Comparison of ENCODE assay signal across 19 cellular contexts in genomic region chr4:141614878-141615586, GRCh38.
DNase-seq lines count a peak whose midpoint lies in the region; ATAC-seq lines count a peak whose summit lies in the region.
"Had no signal": no experiment of that assay in that cellular context is flagged by ENCODE, and none has a peak within 500 bp of the region (broad histone marks: within the 10 kb centered on the region; RNA-seq: fewer than 3 reads in every experiment).

No MANE protein-coding gene starts in this region.

- no peaks in the 10 kb centered on the region for H3K4me1 Mint-ChIP-seq in stimulated activated effector memory CD8-positive, alpha-beta T cell treated with anti-CD3 and anti-CD28 coated beads, Interleukin-12 subunit alpha, Interleukin-12 subunit beta, amount 100 ng/mL, for 72 hours

- no peaks in the 10 kb centered on the region for H3K36me3 Mint-ChIP-seq in stimulated activated effector memory CD8-positive, alpha-beta T cell treated with anti-CD3 and anti-CD28 coated beads, Interleukin-12 subunit alpha, Interleukin-12 subunit beta, amount 100 ng/mL, for 72 hours

- H3K4me3 Mint-ChIP-seq in stimulated activated effector memory CD8-positive, alpha-beta T cell treated with anti-CD3 and anti-CD28 coated beads, Interleukin-12 subunit alpha, Interleukin-12 subunit beta, amount 100 ng/mL, for 72 hours = no peak overlapping the region
- H3K4me3 Mint-ChIP-seq: activated T-cell treated with anti-CD3 and anti-CD28 coated beads, Interleukin-2, amount 50 U/mL, for 72 hours; endodermal cell; naive B cell had no signal

- H3K9me3 Mint-ChIP-seq in stimulated activated effector memory CD8-positive, alpha-beta T cell treated with anti-CD3 and anti-CD28 coated beads, Interleukin-12 subunit alpha, Interleukin-12 subunit beta, amount 100 ng/mL, for 72 hours = peaks cover 4% of the 10 kb centered on the region

- peak; percentile 37 for DNase-seq in RPMI8226
- DNase-seq in stimulated activated effector memory CD8-positive, alpha-beta T cell treated with anti-CD3 and anti-CD28 coated beads, Interleukin-12 subunit alpha, Interleukin-12 subunit beta, amount 100 ng/mL, for 72 hours (ENCODE audit: low spot score in 2 of 2) = no peak
- DNase-seq in NCI-H1092 treated with DMSO at 0.1 percent for 48 hours (lab: John Stamatoyannopoulos, UW) = no peak
- no peak for DNase-seq in NCI-H2029 treated with DMSO at 0.1 percent for 48 hours (lab: John Stamatoyannopoulos, UW)
- DNase-seq in activated CD8-positive, alpha-beta memory T cell treated with anti-CD3 and anti-CD28 coated beads, Interleukin-2, amount 50 U/mL, for 48 hours = no peak
- DNase-seq: activated CD4-positive, alpha-beta T cell treated with anti-CD3 and anti-CD28 coated beads for 1 hour; activated CD8-positive, alpha-beta memory T cell treated with anti-CD3 and anti-CD28 coated beads for 24 hours; activated T-cell treated with anti-CD3 and anti-CD28 coated beads, Interleukin-2, amount 50 U/mL, for 72 hours; endodermal cell; IMR-90; mammary epithelial cell; MV-4-11; naive B cell; NCI-H2029; sigmoid colon; stimulated activated naive CD4-positive, alpha-beta T cell had no signal

- peak; percentile 77 for ATAC-seq in GM18868 (IDR thresholded peaks at IDR 0.05; ENCODE audit: unreplicated experiment)
- ATAC-seq in HG02588 (IDR thresholded peaks at IDR 0.05; ENCODE audit: unreplicated experiment) = peak; percentile 77
- ATAC-seq in stimulated activated effector memory CD8-positive, alpha-beta T cell treated with anti-CD3 and anti-CD28 coated beads, Interleukin-12 subunit alpha, Interleukin-12 subunit beta, amount 100 ng/mL, for 72 hours = peak; percentile 11
- ATAC-seq: activated naive CD4-positive, alpha-beta T cell treated with anti-CD3 and anti-CD28 coated beads, Interleukin-2, amount 50 U/mL, for 72 hours; activated T-cell treated with anti-CD3 and anti-CD28 coated beads, Interleukin-2, amount 50 U/mL, for 72 hours had no signal

- H3K27ac Mint-ChIP-seq in stimulated activated effector memory CD8-positive, alpha-beta T cell treated with anti-CD3 and anti-CD28 coated beads, Interleukin-12 subunit alpha, Interleukin-12 subunit beta, amount 100 ng/mL, for 72 hours = no peak overlapping the region
- H3K27ac Mint-ChIP-seq: activated naive CD4-positive, alpha-beta T cell treated with anti-CD3 and anti-CD28 coated beads, Interleukin-2, amount 50 U/mL, for 72 hours; activated T-cell treated with anti-CD3 and anti-CD28 coated beads, Interleukin-2, amount 50 U/mL, for 72 hours; endodermal cell; naive B cell had no signal

Comparison
In these comparisons a context has a peak if more than half of its experiments do, and no peak if none do; other contexts are left out.
1. ATAC-seq: peak in every context shown above with its lines; median percentile 77 in GM18868; 77 in HG02588; 11 in stimulated activated effector memory CD8-positive, alpha-beta T cell treated with anti-CD3 and anti-CD28 coated beads, Interleukin-12 subunit alpha, Interleukin-12 subunit beta, amount 100 ng/mL, for 72 hours.